ENCODE assay signal across 10 cellular contexts in genomic region chr7:55774327-55775050, GRCh38.
DNase-seq lines count a peak whose midpoint lies in the region; ATAC-seq and TF ChIP-seq lines count a peak whose summit lies in the region.
"Had no signal": no experiment of that assay in that cellular context is flagged by ENCODE, and none has a peak within 500 bp of the region (broad histone marks: within the 10 kb centered on the region; RNA-seq: fewer than 3 reads in every experiment).

No MANE protein-coding gene starts in this region.

- H3K9me3 ChIP-seq in HCT116 (ENCODE audit: control insufficient read depth in 1 of 2, insufficient read depth in 1 of 2, low read depth in 1 of 2, low read length in 2 of 2) (no peaks in the 10 kb centered on the region), osteoblast (ENCODE audit: low read depth, low read length) (no peaks in the 10 kb centered on the region), HAP-1 (no peaks in the 10 kb centered on the region), OCI-LY7 (ENCODE audit: low read length) (no peaks in the 10 kb centered on the region)
- H3K9me3 ChIP-seq: upper lobe of left lung had no signal

- TF ChIP-seq CTCF in HCT116 (IDR thresholded peaks at IDR 0.05 in 2 of 3, conservative IDR thresholded peaks at IDR 0.05 in 1 of 3; ENCODE audit: borderline replicate concordance in 1 of 3, insufficient read depth in 1 of 3, low read depth in 2 of 3, low read length in 2 of 3) (no peak), dorsolateral prefrontal cortex (IDR thresholded peaks at IDR 0.05 in 54 of 56, conservative IDR thresholded peaks at IDR 0.05 in 2 of 56; ENCODE audit: low read depth in 1 of 56, partially characterized antibody in 56 of 56) (peak in 1 of 56 donors; percentile 11), osteoblast (IDR thresholded peaks at IDR 0.05; ENCODE audit: extremely low read depth, low read depth, low read length) (no peak), OCI-LY7 (conservative IDR thresholded peaks at IDR 0.05; ENCODE audit: low read length) (no peak)

- intact Hi-C loops in HCT116 (cut with micrococcal nuclease) (no loop called here), dorsolateral prefrontal cortex (cut with DNase I) (loop anchor here in 1 of 2 donors (10.0 kb wide), 1 partner anchor 110 kb away; the partner anchor contains the start of gene ZNF713), OCI-LY7 (cut with micrococcal nuclease; ENCODE audit: unreplicated experiment) (no loop called here)

- peak overlapping the region; percentile 38; the same call in 1 of the 2 replicates for H3K27ac ChIP-seq in HCT116 (ENCODE audit: low read depth, low read length)
- peak overlapping the region in 7 of 59 donors; percentile 11 to 73 (median 47) for H3K27ac ChIP-seq in dorsolateral prefrontal cortex
- no peak overlapping the region for H3K27ac ChIP-seq in osteoblast (ENCODE audit: low read depth, low read length)
- H3K27ac ChIP-seq in OCI-LY7 (ENCODE audit: low read depth, low read length, poor library complexity, severe bottlenecking) = no peak overlapping the region
- H3K27ac ChIP-seq: upper lobe of left lung had no signal

- H4K20me1 ChIP-seq in HCT116 (ENCODE audit: insufficient read depth) = no peaks in the 10 kb centered on the region
- H4K20me1 ChIP-seq in osteoblast (ENCODE audit: insufficient read depth, low read length) = no peaks in the 10 kb centered on the region
- H4K20me1 ChIP-seq in OCI-LY7 (ENCODE audit: insufficient read depth, low read length) = no peaks in the 10 kb centered on the region

- TF ChIP-seq RAD21 in HCT116 (IDR thresholded peaks at IDR 0.05; ENCODE audit: low read depth) = no peak

- H3K4me1 ChIP-seq in HCT116 (ENCODE audit: control insufficient read depth in 1 of 2, insufficient read depth in 2 of 2, low read length in 2 of 2) (peaks cover 4 to 10% of the 10 kb centered on the region in 2 experiments; a peak in 3 of 4 replicates), osteoblast (ENCODE audit: insufficient read depth, low read length) (no peaks in the 10 kb centered on the region), HAP-1 (no peaks in the 10 kb centered on the region), OCI-LY7 (ENCODE audit: insufficient read depth, low read length, poor library complexity, severe bottlenecking) (no peaks in the 10 kb centered on the region)
- H3K4me1 ChIP-seq: upper lobe of left lung had no signal

- RAD21 ChIA-PET in HCT116 (lab: Charles Lee; ENCODE audit: low non-redundant PET in 1 of 2, low total read pairs in 2 of 2, uncharacterized antibody in 2 of 2, unreplicated experiment in 2 of 2) = interaction anchor here in 1 of 2 experiments (0.6 kb wide), 1 partner anchor 778 kb away, joined by 4 read pairs; no protein-coding TSS in a partner anchor

- POLR2A ChIA-PET in HCT116 (lab: Charles Lee) = no interaction called here
- POLR2A ChIA-PET in OCI-LY7 (lab: Charles Lee) = no interaction called here

- H3K27me3 ChIP-seq in HCT116 (ENCODE audit: insufficient read depth, low read length) (no peaks in the 10 kb centered on the region), dorsolateral prefrontal cortex (no peaks in the 10 kb centered on the region), osteoblast (ENCODE audit: insufficient read depth, low read length) (no peaks in the 10 kb centered on the region), HAP-1 (ENCODE audit: low read depth) (no peaks in the 10 kb centered on the region)
- H3K27me3 ChIP-seq: upper lobe of left lung had no signal

- in situ Hi-C loops in HAP-1 (cut with MboI; ENCODE audit: low sequenced_read_pairs) = no loop called here

- H3K79me2 ChIP-seq in HCT116 (ENCODE audit: insufficient read depth, low read length) (no peaks in the 10 kb centered on the region), osteoblast (ENCODE audit: insufficient read depth, low read length) (no peaks in the 10 kb centered on the region), OCI-LY7 (ENCODE audit: insufficient read depth, low read depth, low read length) (no peaks in the 10 kb centered on the region)

- H3K4me2 ChIP-seq in HCT116 (ENCODE audit: low read length) = no peak overlapping the region
- H3K4me2 ChIP-seq in osteoblast (ENCODE audit: insufficient read depth, low read length) = no peak overlapping the region
- H3K4me2 ChIP-seq in OCI-LY7 (ENCODE audit: low read length) = no peak overlapping the region

- no peaks in the 10 kb centered on the region for H3K9me2 ChIP-seq in HCT116 (ENCODE audit: insufficient read depth)
- no peaks in the 10 kb centered on the region for H3K9me2 ChIP-seq in OCI-LY7 (ENCODE audit: insufficient read depth, low read length)

- H3K36me3 ChIP-seq in HCT116 (ENCODE audit: control insufficient read depth in 1 of 2, insufficient read depth in 2 of 2, low read length in 2 of 2) = no peaks in the 10 kb centered on the region
- no peaks in the 10 kb centered on the region for H3K36me3 ChIP-seq in osteoblast (ENCODE audit: insufficient read depth, low read length)
- H3K36me3 ChIP-seq in HAP-1 (replicated peaks) = no peaks in the 10 kb centered on the region
- H3K36me3 ChIP-seq in OCI-LY7 (ENCODE audit: insufficient read depth, low read length) = no peaks in the 10 kb centered on the region
- H3K36me3 ChIP-seq: upper lobe of left lung had no signal

- no peak overlapping the region for H2AFZ ChIP-seq in HCT116 (ENCODE audit: low read depth, low read length, poor library complexity, severe bottlenecking)
- peak overlapping the region; percentile 41 for H2AFZ ChIP-seq in osteoblast (ENCODE audit: low read length)
- no peak overlapping the region for H2AFZ ChIP-seq in OCI-LY7 (ENCODE audit: low read length)

- TF ChIP-seq POLR2A in HCT116 (IDR thresholded peaks at IDR 0.05; ENCODE audit: borderline replicate concordance, extremely low read depth, insufficient read depth, insufficient read length) = no peak

- no TSS peak for BruUV-seq in HCT116 (replicated peaks; lab: Mats Ljungman, UMichigan)
- no TSS peak for BruUV-seq in OCI-LY7 (replicated peaks; lab: Mats Ljungman, UMichigan)

- no peak overlapping the region for H3K9ac ChIP-seq in HCT116 (ENCODE audit: low read length)

- H3K4me3 ChIP-seq in HCT116 (replicated peaks in 1 of 2; ENCODE audit: low read depth in 1 of 2, low read length in 2 of 2) (no peak overlapping the region), dorsolateral prefrontal cortex (peak overlapping the region in 41 of 59 donors; percentile 3 to 59 (median 32)), osteoblast (ENCODE audit: insufficient read depth, low read length) (no peak overlapping the region), HAP-1 (no peak overlapping the region), OCI-LY7 (ENCODE audit: low read depth, low read length, poor library complexity, severe bottlenecking) (no peak overlapping the region)
- H3K4me3 ChIP-seq: upper lobe of left lung had no signal

- DNase-seq in HCT116 (ENCODE audit: low read depth, low spot score) (no peak), NCI-H446 treated with DMSO at 0.1 percent for 48 hours (lab: John Stamatoyannopoulos, UW) (peak; percentile 64), dorsolateral prefrontal cortex (peak in 7 of 10 donors; percentile 5 to 57 (median 38)), osteoblast (ENCODE audit: insufficient read length, low spot score, missing footprints) (peak; percentile 22), HAP-1 (ENCODE audit: low spot score in 2 of 2) (no peak), MV-4-11 (lab: John Stamatoyannopoulos, UW) (no peak), OCI-LY7 (ENCODE audit: low spot score) (no peak)
- DNase-seq in activated CD4-positive, CD25-positive, alpha-beta regulatory T cell treated with anti-CD3 and anti-CD28 coated beads, Interleukin-2, amount 50 U/mL, for 72 hours = no peak
- DNase-seq: T-helper 2 cell had no signal

- CTCF ChIA-PET in HCT116 (lab: Charles Lee) (no interaction called here), OCI-LY7 (lab: Charles Lee; ENCODE audit: unreplicated experiment) (interaction anchor here (0.6 kb wide), 1 partner anchor 151 kb away, joined by 3 read pairs; no protein-coding TSS in a partner anchor)

- peak; percentile 47; the same call in 1 of the 2 replicates for ATAC-seq in HCT116

TF ChIP-seq in HCT116, 20 proteins besides CTCF, POLR2A, EP300 and RAD21:
- no peak for TF ChIP-seq JUND (IDR thresholded peaks at IDR 0.05)
- no peak for TF ChIP-seq CBX3 (IDR thresholded peaks at IDR 0.05; ENCODE audit: low read depth)
- TF ChIP-seq ZNF274 (IDR thresholded peaks at IDR 0.05; ENCODE audit: low read depth, low read length) = no peak
- no peak for TF ChIP-seq SP1 (IDR thresholded peaks at IDR 0.05; ENCODE audit: low read depth)
- TF ChIP-seq SIN3A (IDR thresholded peaks at IDR 0.05; ENCODE audit: low read depth) = no peak
- TF ChIP-seq FOSL1 (IDR thresholded peaks at IDR 0.05; ENCODE audit: low read depth) = no peak
- TF ChIP-seq TCF7L2 (IDR thresholded peaks at IDR 0.05; ENCODE audit: borderline replicate concordance, extremely low read depth, insufficient read depth, insufficient read length) = no peak
- TF ChIP-seq CEBPB (IDR thresholded peaks at IDR 0.05; ENCODE audit: low read depth) = no peak
- TF ChIP-seq EZH2phosphoT487 (IDR thresholded peaks at IDR 0.05; ENCODE audit: borderline replicate concordance) = no peak
- no peak for TF ChIP-seq POLR2AphosphoS5 (IDR thresholded peaks at IDR 0.05; ENCODE audit: low read depth, low read length)

Comparison
In these comparisons a context has a peak if more than half of its experiments do, and no peak if none do; other contexts are left out.
1. DNase-seq: peak in NCI-H446 treated with DMSO at 0.1 percent for 48 hours (single experiment), dorsolateral prefrontal cortex (7 of 10) and osteoblast (single experiment); none in HCT116 (single experiment), HAP-1 (0 of 2), activated CD4-positive, CD25-positive, alpha-beta regulatory T cell treated with anti-CD3 and anti-CD28 coated beads, Interleukin-2, amount 50 U/mL, for 72 hours (single experiment), MV-4-11 (single experiment) and OCI-LY7 (single experiment).
2. H3K4me3 ChIP-seq: peak in dorsolateral prefrontal cortex (41 of 59); none in HCT116 (0 of 2), osteoblast (single experiment), HAP-1 (single experiment) and OCI-LY7 (single experiment).